In genomic region chr17:75155191-75155601, GRCh38 we compare ENCODE assay signal across 8 cellular contexts. TPM values are rescaled to one million over a fixed set of nuclear protein-coding genes. Genes with fewer than 3 reads are reported as not detected.
DNase-seq lines count a peak whose midpoint lies in the region; ATAC-seq and TF ChIP-seq lines count a peak whose summit lies in the region.

No MANE protein-coding gene starts in this region.

- ATAC-seq in gastroesophageal sphincter: no peak
- ATAC-seq in gastrocnemius medialis: peak; percentile 24 to 68

- TF ChIP-seq EP300 in gastroesophageal sphincter (IDR thresholded peaks at IDR 0.05): no peak

- H3K9me3 ChIP-seq in Peyer's patch (no peaks in the 10 kb centered on the region), gastroesophageal sphincter (no peaks in the 10 kb centered on the region), gastrocnemius medialis (no peaks in the 10 kb centered on the region)

- peaks cover 0 to 17% (median 6%) of the 10 kb centered on the region in 4 donors for H3K4me1 ChIP-seq in Peyer's patch
- peaks cover 0 to 22% (median 6%) of the 10 kb centered on the region in 3 donors for H3K4me1 ChIP-seq in gastroesophageal sphincter
- peaks cover 19 to 26% of the 10 kb centered on the region in 2 donors for H3K4me1 ChIP-seq in gastrocnemius medialis

- H3K36me3 ChIP-seq in Peyer's patch: no peaks in the 10 kb centered on the region
- H3K36me3 ChIP-seq in gastroesophageal sphincter: peaks cover 0 to 4% of the 10 kb centered on the region in 2 donors
- H3K36me3 ChIP-seq in gastrocnemius medialis: no peaks in the 10 kb centered on the region

- TF ChIP-seq POLR2A in Peyer's patch (IDR thresholded peaks at IDR 0.05) (no peak), gastroesophageal sphincter (IDR thresholded peaks at IDR 0.05) (no peak), gastrocnemius medialis (IDR thresholded peaks at IDR 0.05) (no peak)

- intact Hi-C loops in gastrocnemius medialis (cut with DNase I; ENCODE audit: low total_unique reads): loop anchor here (2.0 kb wide), 1 partner anchor 24 kb away; the partner anchor contains the start of gene NT5C

- in situ Hi-C loops in gastrocnemius medialis (cut with MboI; ENCODE audit: low sequenced_read_pairs in 4 of 4): no loop called here

- H3K4me3 ChIP-seq in Peyer's patch (no peak overlapping the region), gastroesophageal sphincter (no peak overlapping the region), gastrocnemius medialis (peak overlapping the region in 3 of 4 donors; percentile 14 to 65 (median 46))

- TF ChIP-seq CTCF in Peyer's patch (IDR thresholded peaks at IDR 0.05) (no peak), gastroesophageal sphincter (IDR thresholded peaks at IDR 0.05) (no peak), gastrocnemius medialis (IDR thresholded peaks at IDR 0.05 in 4 of 5, conservative IDR thresholded peaks at IDR 0.05 in 1 of 5) (no peak)

- H3K27ac ChIP-seq in Peyer's patch (peak overlapping the region in 3 of 4 donors; percentile 29 to 94 (median 87)), gastroesophageal sphincter (peak overlapping the region in 3 of 4 donors; percentile 60 to 85 (median 68)), gastrocnemius medialis (peak overlapping the region; percentile 70 to 89 (median 83))

- no peaks in the 10 kb centered on the region for H3K27me3 ChIP-seq in Peyer's patch
- H3K27me3 ChIP-seq in gastroesophageal sphincter: no peaks in the 10 kb centered on the region
- H3K27me3 ChIP-seq in gastrocnemius medialis: no peaks in the 10 kb centered on the region

- DNase-seq in SIG-M5 treated with dmso at 0.1 percent for 504 hours (lab: John Stamatoyannopoulos, UW; ENCODE audit: unreplicated experiment): peak; percentile 29
- DNase-seq in SIG-M5 (lab: John Stamatoyannopoulos, UW): no peak
- DNase-seq in Peyer's patch: peak in 1 of 3 donors; percentile 22
- peak in 1 of 2 donors; percentile 45 for DNase-seq in gastrocnemius medialis
- DNase-seq in NCI-H2196 treated with DMSO at 0.1 percent for 48 hours (lab: John Stamatoyannopoulos, UW; ENCODE audit: unreplicated experiment): no peak
- no peak for DNase-seq in NCI-H345 (lab: John Stamatoyannopoulos, UW)
- no peak for DNase-seq in T-helper 9 cell

- WGBS in gastroesophageal sphincter (ENCODE audit: low coverage in 1 of 2), 2 donors: 83 to 92% methylated on average over 1 to 3 of the region's 3 CpGs

RNA-seq across cellular contexts. Expression of gene JPT1, which starts 0.9 kb away (rescaled TPM):
- total RNA-seq in Peyer's patch: 100 to 1,000 TPM; 132 to 261 (median 202) TPM
- total RNA-seq in gastroesophageal sphincter: 10 to 100 TPM in 3 of 4 donors, 1 to 10 TPM in 1; 9.3 to 48.5 (median 25.0) TPM
- 100 to 1,000 TPM in 1 of 4 donors, 10 to 100 TPM in 3; 35.5 to 113 (median 71.8) TPM for total RNA-seq in gastrocnemius medialis

RNA-seq across cellular contexts. Expression of gene NT5C, which starts 23.7 kb away (rescaled TPM):
- total RNA-seq in Peyer's patch: 100 to 1,000 TPM; 151 to 176 (median 156) TPM
- total RNA-seq in gastroesophageal sphincter: 100 to 1,000 TPM in 2 of 4 donors, 10 to 100 TPM in 2; 74.5 to 121 (median 99.6) TPM
- 100 to 1,000 TPM in 1 of 4 donors, 10 to 100 TPM in 3; 62.8 to 111 (median 68.0) TPM for total RNA-seq in gastrocnemius medialis

RNA-seq across cellular contexts. Expression of gene SUMO2, which starts 27.6 kb away (rescaled TPM):
- total RNA-seq in Peyer's patch: 10 to 100 TPM; 22.5 to 52.8 (median 37.4) TPM
- total RNA-seq in gastroesophageal sphincter: 10 to 100 TPM; 67.7 to 95.2 (median 69.9) TPM
- total RNA-seq in gastrocnemius medialis: 10 to 100 TPM; 36.7 to 45.1 (median 43.3) TPM

RNA-seq across cellular contexts. Expression of gene ARMC7, which starts 45.4 kb away (rescaled TPM):
- total RNA-seq in Peyer's patch (10 to 100 TPM in 3 of 4 donors, 1 to 10 TPM in 1; 4.1 to 27.0 (median 24.1) TPM), gastroesophageal sphincter (1 to 10 TPM; 2.4 to 6.1 (median 3.9) TPM), gastrocnemius medialis (1 to 10 TPM; 2.0 to 4.4 (median 3.0) TPM)

RNA-seq across cellular contexts. Expression of gene NUP85, which starts 50.3 kb away (rescaled TPM):
- total RNA-seq in Peyer's patch (10 to 100 TPM; 34.0 to 52.8 (median 36.7) TPM), gastroesophageal sphincter (10 to 100 TPM; 19.6 to 62.3 (median 22.3) TPM), gastrocnemius medialis (10 to 100 TPM in 3 of 4 donors, 1 to 10 TPM in 1; 9.4 to 27.7 (median 13.6) TPM)

Comparison
In these comparisons a context has a peak if more than half of its experiments do, and no peak if none do; other contexts are left out.
1. H3K4me3 ChIP-seq: peak in gastrocnemius medialis (3 of 4); none in Peyer's patch (0 of 4) and gastroesophageal sphincter (0 of 2).
2. Peak in every context shown above with its lines, with median percentiles within 50 percentile points of each other: H3K27ac ChIP-seq.